ENCODE assay signal across 14 cellular contexts in genomic region chr1:119340861-119341261, GRCh38. TPM values are rescaled to one million over a fixed set of nuclear protein-coding genes. Genes with fewer than 3 reads are reported as not detected.
"Had no signal": no experiment of that assay in that cellular context is flagged by ENCODE, and none has a peak within 500 bp of the region (broad histone marks: within the 10 kb centered on the region; RNA-seq: fewer than 3 reads in every experiment).

No MANE protein-coding gene starts in this region.

- H3K27me3 ChIP-seq: tibial nerve had no signal

- H3K4me3 Mint-ChIP-seq: activated CD4-positive, alpha-beta memory T cell treated with anti-CD3 and anti-CD28 coated beads for 36 hours; activated naive CD8-positive, alpha-beta T cell; brain; mesothelial cell of epicardium; T-helper 2 cell treated with Interferon-gamma antibody and Interleukin-4, amounts not matched to agents 5 μg/mL and 100 μg/mL, for 36 hours had no signal

- H3K27ac ChIP-seq: tibial nerve had no signal

- H3K9me3 Mint-ChIP-seq: T-helper 2 cell treated with Interferon-gamma antibody and Interleukin-4, amounts not matched to agents 5 μg/mL and 100 μg/mL, for 36 hours had no signal

- H3K4me3 ChIP-seq: tibial nerve had no signal

- DNase-seq: activated CD4-positive, alpha-beta memory T cell treated with anti-CD3 and anti-CD28 coated beads for 36 hours; activated CD4-positive, alpha-beta T cell treated with anti-CD3 and anti-CD28 coated beads for 1 hour; activated gamma-delta T cell; activated T-cell treated with anti-CD3 and anti-CD28 coated beads, Interleukin-2, amount 50 U/mL, for 48 hours; amygdala; effector memory CD4-positive, alpha-beta T cell; hippocampal formation; small intestine had no signal

- H3K36me3 ChIP-seq: tibial nerve had no signal

- H3K27ac Mint-ChIP-seq: activated CD4-positive, alpha-beta memory T cell treated with anti-CD3 and anti-CD28 coated beads for 36 hours; activated naive CD8-positive, alpha-beta T cell; brain; mesothelial cell of epicardium; T-helper 2 cell treated with Interferon-gamma antibody and Interleukin-4, amounts not matched to agents 5 μg/mL and 100 μg/mL, for 36 hours had no signal

- H3K36me3 Mint-ChIP-seq: activated CD4-positive, alpha-beta memory T cell treated with anti-CD3 and anti-CD28 coated beads for 36 hours; activated naive CD8-positive, alpha-beta T cell; brain; mesothelial cell of epicardium had no signal

RNA-seq across cellular contexts. Expression of gene HAO2, which starts 27.7 kb away (rescaled TPM):
- total RNA-seq: activated CD4-positive, alpha-beta memory T cell treated with anti-CD3 and anti-CD28 coated beads for 36 hours; epithelial cell of proximal tubule; mesothelial cell of epicardium; tibial nerve had no signal
